Comparison of ENCODE assay signal across 8 cellular contexts in genomic region chr16:77171750-77172635, GRCh38. TPM values are rescaled to one million over a fixed set of nuclear protein-coding genes. Genes with fewer than 3 reads are reported as not detected.
DNase-seq lines count a peak whose midpoint lies in the region; ATAC-seq and TF ChIP-seq lines count a peak whose summit lies in the region.

No MANE protein-coding gene starts in this region.

- TF ChIP-seq CTCF in VCaP (conservative IDR thresholded peaks at IDR 0.05) = peak; percentile 75

- H3K27me3 ChIP-seq in CD4-positive, alpha-beta memory T cell (ENCODE audit: insufficient read depth, low read length) = peaks cover 8% of the 10 kb centered on the region

- H3K36me3 Mint-ChIP-seq in CD4-positive, alpha-beta memory T cell = no peaks in the 10 kb centered on the region

- ATAC-seq in GM18502 (IDR thresholded peaks at IDR 0.05; ENCODE audit: poor library complexity, unreplicated experiment) (peak; percentile 77), HG02885 (IDR thresholded peaks at IDR 0.05; ENCODE audit: poor library complexity, unreplicated experiment) (peak; percentile 89)

- H3K4me3 Mint-ChIP-seq in CD4-positive, alpha-beta memory T cell = no peak overlapping the region

- no peaks in the 10 kb centered on the region for H3K9me3 Mint-ChIP-seq in CD4-positive, alpha-beta memory T cell

- no peaks in the 10 kb centered on the region for H3K36me3 ChIP-seq in CD4-positive, alpha-beta memory T cell (ENCODE audit: insufficient read depth, low read length)

- DNase-seq in CD4-positive, alpha-beta memory T cell = peak in 4 of 5 donors; percentile 34 to 41 (median 38)
- DNase-seq in NCI-H1930 (lab: John Stamatoyannopoulos, UW) (peak; percentile 13 to 31), glomerular endothelial cell (ENCODE audit: extremely low read depth, low read depth, low spot score) (peak; percentile 75), putamen (ENCODE audit: low spot score) (peak; percentile 49)
- no peak for DNase-seq in activated CD4-positive, alpha-beta T cell treated with anti-CD3 and anti-CD28 coated beads for 1 hour

- H3K4me3 ChIP-seq in CD4-positive, alpha-beta memory T cell (ENCODE audit: low read length in 2 of 2) = no peak overlapping the region

- H3K27ac ChIP-seq in CD4-positive, alpha-beta memory T cell (ENCODE audit: low read depth, low read length) = no peak overlapping the region
- no peak overlapping the region for H3K27ac ChIP-seq in VCaP

- CTCF ChIA-PET in CD4-positive, alpha-beta memory T cell (lab: Charles Lee; ENCODE audit: partially characterized antibody) = interaction anchor here (0.8 to 4.0 kb wide), 15 partner anchors 9 to 1976 kb away, joined by 3 to 26 read pairs (median 6); no protein-coding TSS in a partner anchor

- H3K4me1 ChIP-seq in CD4-positive, alpha-beta memory T cell (ENCODE audit: insufficient read depth, low read length) = no peaks in the 10 kb centered on the region

- POLR2A ChIA-PET in CD4-positive, alpha-beta memory T cell (lab: Charles Lee; ENCODE audit: partially characterized antibody) = no interaction called here

- H3K27ac Mint-ChIP-seq in CD4-positive, alpha-beta memory T cell = no peak overlapping the region

- intact Hi-C loops in CD4-positive, alpha-beta memory T cell (cut with micrococcal nuclease) = no loop called here

- H3K4me1 Mint-ChIP-seq in CD4-positive, alpha-beta memory T cell = no peaks in the 10 kb centered on the region

- H3K27me3 Mint-ChIP-seq in CD4-positive, alpha-beta memory T cell = peaks cover 30 to 34% of the 10 kb centered on the region in 2 donors

- H3K9me3 ChIP-seq in CD4-positive, alpha-beta memory T cell (ENCODE audit: control insufficient read depth in 1 of 2, low read length in 2 of 2) = no peaks in the 10 kb centered on the region

RNA-seq across cellular contexts. Expression of gene MON1B, which starts 19.0 kb away (rescaled TPM):
- 10 to 100 TPM; 82.4 to 85.4 TPM for total RNA-seq in CD4-positive, alpha-beta memory T cell
- 10 to 100 TPM; 30.5 to 49.1 TPM for polyA plus RNA-seq in CD4-positive, alpha-beta memory T cell
- total RNA-seq in glomerular endothelial cell = 30.2 and 38.4 TPM in 2 replicates

RNA-seq across cellular contexts. Expression of gene SYCE1L, which starts 27.2 kb away (rescaled TPM):
- total RNA-seq in CD4-positive, alpha-beta memory T cell = 10 to 100 TPM; 12.5 to 16.0 TPM
- polyA plus RNA-seq in CD4-positive, alpha-beta memory T cell = 1 to 10 TPM; 1.9 to 5.4 TPM
- total RNA-seq in glomerular endothelial cell = 2.1 and 11.6 TPM in 2 replicates
